ENCODE assay signal across 12 cellular contexts in the genomic region with DNA sequence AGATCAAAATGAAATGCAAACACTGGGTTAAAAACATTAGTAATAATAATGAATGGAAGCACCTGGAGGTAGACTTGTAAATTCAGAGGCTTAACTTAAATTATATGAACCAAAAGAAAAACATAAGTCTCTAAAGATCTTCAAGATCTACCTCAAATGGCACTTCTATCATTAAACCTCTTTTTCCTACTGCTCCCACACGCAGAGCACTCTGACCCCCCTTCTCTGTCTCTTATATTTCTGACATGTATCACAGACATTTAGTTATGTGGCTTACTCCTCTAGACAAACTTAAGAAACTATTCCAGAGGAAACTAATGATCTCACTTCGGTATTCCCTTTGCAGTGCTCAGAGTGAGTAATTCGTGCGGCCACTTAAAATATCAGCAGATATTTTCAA. TPM values are rescaled to one million over a fixed set of nuclear protein-coding genes. Genes with fewer than 3 reads are reported as not detected.
DNase-seq lines count a peak whose midpoint lies in the region; ATAC-seq and TF ChIP-seq lines count a peak whose summit lies in the region.
"Had no signal": no experiment of that assay in that cellular context is flagged by ENCODE, and none has a peak within 500 bp of the region (broad histone marks: within the 10 kb centered on the region; RNA-seq: fewer than 3 reads in every experiment).

No MANE protein-coding gene starts in this region.

- no peak for DNase-seq in activated T-cell treated with anti-CD3 and anti-CD28 coated beads, Interleukin-2, amount 50 U/mL, for 72 hours
- no peak for DNase-seq in activated T-cell treated with anti-CD3 and anti-CD28 coated beads, Interleukin-2, amount 50 U/mL, for 48 hours
- DNase-seq in Panc1 (ENCODE audit: low read depth, low spot score) (peak; percentile 32), chondrocyte (ENCODE audit: low spot score) (no peak), islet precursor cell (no peak), Right ventricle myocardium superior (no peak), NCI-H510A treated with DMSO at 0.1 percent for 48 hours (lab: John Stamatoyannopoulos, UW) (no peak)
- no peak for DNase-seq in stimulated activated naive B cell treated with anti-CD40 and anti-IgM and Interleukin-4, amounts not matched to agents 10 μg/mL and 1 μg/mL and 100 μg/mL, for 72 hours
- DNase-seq: IMR-90, NCI-H2029 treated with DMSO at 0.1 percent for 48 hours had no signal

- intact Hi-C loops in Panc1 (cut with micrococcal nuclease; ENCODE audit: unreplicated experiment) = no loop called here
- intact Hi-C loops in Right ventricle myocardium superior (cut with DNase I) = no loop called here

- in situ Hi-C loops in Panc1 (cut with HindIII; ENCODE audit: low pct_unique_long_range_greater_than_20kb, low sequenced_read_pairs) = no loop called here

- peak overlapping the region; percentile 88 to 90 for H3K4me3 ChIP-seq in Panc1 (ENCODE audit: low read depth in 2 of 2, low read length in 2 of 2)

- POLR2A ChIA-PET in Panc1 (lab: Charles Lee) = no interaction called here

- H3K9me3 ChIP-seq in Panc1 (ENCODE audit: control insufficient read depth, insufficient read depth, low read depth, low read length) = no peaks in the 10 kb centered on the region
- H3K9me3 ChIP-seq: sigmoid colon, upper lobe of left lung had no signal

- no peaks in the 10 kb centered on the region for H3K27me3 Mint-ChIP-seq in activated T-cell treated with anti-CD3 and anti-CD28 coated beads, Interleukin-2, amount 50 U/mL, for 72 hours (ENCODE audit: low read depth)
- H3K27me3 Mint-ChIP-seq in chondrocyte (ENCODE audit: low read depth) = no peaks in the 10 kb centered on the region
- no peaks in the 10 kb centered on the region for H3K27me3 Mint-ChIP-seq in stimulated activated naive B cell treated with anti-CD40 and anti-IgM and Interleukin-4, amounts not matched to agents 10 μg/mL and 1 μg/mL and 100 μg/mL, for 72 hours

- peak overlapping the region; percentile 96 for H3K27ac ChIP-seq in Panc1 (ENCODE audit: low read length)

- H3K27me3 ChIP-seq in Panc1 (ENCODE audit: control insufficient read depth, insufficient read depth, low read length) = no peaks in the 10 kb centered on the region
- H3K27me3 ChIP-seq: sigmoid colon, upper lobe of left lung had no signal

- H3K36me3 Mint-ChIP-seq in activated T-cell treated with anti-CD3 and anti-CD28 coated beads, Interleukin-2, amount 50 U/mL, for 72 hours (ENCODE audit: insufficient read depth in 2 of 2) = no peaks in the 10 kb centered on the region
- peaks cover 1% of the 10 kb centered on the region for H3K36me3 Mint-ChIP-seq in chondrocyte (ENCODE audit: low read depth)
- peaks cover 2 to 4% of the 10 kb centered on the region in 2 donors for H3K36me3 Mint-ChIP-seq in stimulated activated naive B cell treated with anti-CD40 and anti-IgM and Interleukin-4, amounts not matched to agents 10 μg/mL and 1 μg/mL and 100 μg/mL, for 72 hours

- peak overlapping the region; percentile 88 to 97 for H3K4me3 Mint-ChIP-seq in activated T-cell treated with anti-CD3 and anti-CD28 coated beads, Interleukin-2, amount 50 U/mL, for 72 hours
- peak overlapping the region; percentile 97 for H3K4me3 Mint-ChIP-seq in chondrocyte (ENCODE audit: unreplicated experiment)
- peak overlapping the region; percentile 89 to 99 for H3K4me3 Mint-ChIP-seq in stimulated activated naive B cell treated with anti-CD40 and anti-IgM and Interleukin-4, amounts not matched to agents 10 μg/mL and 1 μg/mL and 100 μg/mL, for 72 hours

- no peaks in the 10 kb centered on the region for H3K36me3 ChIP-seq in Panc1 (ENCODE audit: control insufficient read depth, insufficient read depth, low read length)
- H3K36me3 ChIP-seq: sigmoid colon, upper lobe of left lung had no signal

- peaks cover 23% of the 10 kb centered on the region for H3K4me1 ChIP-seq in Panc1 (ENCODE audit: control insufficient read depth, insufficient read depth, low read length)

- H3K27ac Mint-ChIP-seq in activated T-cell treated with anti-CD3 and anti-CD28 coated beads, Interleukin-2, amount 50 U/mL, for 72 hours = peak overlapping the region; percentile 99
- H3K27ac Mint-ChIP-seq in chondrocyte (ENCODE audit: unreplicated experiment) = no peak overlapping the region
- H3K27ac Mint-ChIP-seq in stimulated activated naive B cell treated with anti-CD40 and anti-IgM and Interleukin-4, amounts not matched to agents 10 μg/mL and 1 μg/mL and 100 μg/mL, for 72 hours = no peak overlapping the region

- CTCF ChIA-PET in Panc1 (lab: Charles Lee) = no interaction called here

- peaks cover 43% of the 10 kb centered on the region for H3K4me1 Mint-ChIP-seq in activated T-cell treated with anti-CD3 and anti-CD28 coated beads, Interleukin-2, amount 50 U/mL, for 72 hours (ENCODE audit: low read depth)
- H3K4me1 Mint-ChIP-seq in chondrocyte (ENCODE audit: low read depth) = peaks cover 26% of the 10 kb centered on the region
- H3K4me1 Mint-ChIP-seq in stimulated activated naive B cell treated with anti-CD40 and anti-IgM and Interleukin-4, amounts not matched to agents 10 μg/mL and 1 μg/mL and 100 μg/mL, for 72 hours = peaks cover 18 to 37% of the 10 kb centered on the region in 2 donors

- ATAC-seq in activated T-cell treated with anti-CD3 and anti-CD28 coated beads, Interleukin-2, amount 50 U/mL, for 72 hours (replicated peaks in 1 of 2) = no peak
- ATAC-seq in Panc1 = no peak
- no peak for ATAC-seq in stimulated activated naive B cell treated with anti-CD40 and anti-IgM and Interleukin-4, amounts not matched to agents 10 μg/mL and 1 μg/mL and 100 μg/mL, for 72 hours (replicated peaks)
- no peak for ATAC-seq in Right ventricle myocardium superior (ENCODE audit: poor library complexity)

- H3K9me3 Mint-ChIP-seq in activated T-cell treated with anti-CD3 and anti-CD28 coated beads, Interleukin-2, amount 50 U/mL, for 72 hours = no peaks in the 10 kb centered on the region
- H3K9me3 Mint-ChIP-seq in chondrocyte (ENCODE audit: low read depth) = no peaks in the 10 kb centered on the region
- no peaks in the 10 kb centered on the region for H3K9me3 Mint-ChIP-seq in stimulated activated naive B cell treated with anti-CD40 and anti-IgM and Interleukin-4, amounts not matched to agents 10 μg/mL and 1 μg/mL and 100 μg/mL, for 72 hours

- no TSS peak for BruUV-seq in Panc1 (replicated peaks; lab: Mats Ljungman, UMichigan)

- TF ChIP-seq CTCF in Panc1 (IDR thresholded peaks at IDR 0.05) (no peak), chondrocyte (IDR thresholded peaks at IDR 0.05) (no peak)

RNA-seq across cellular contexts. Expression of a gene that starts 1.1 kb away (rescaled TPM):
- 10 to 100 TPM in 1 of 2 donors, 1 to 10 TPM in 1; 7.4 to 10.4 TPM for total RNA-seq in activated T-cell treated with anti-CD3 and anti-CD28 coated beads, Interleukin-2, amount 50 U/mL, for 72 hours
- total RNA-seq in Panc1 (2021; ENCODE audit: unreplicated experiment) (15.8 TPM), chondrocyte (8.9 to 12.6 TPM (median 9.4 TPM) in 3 replicates), Right ventricle myocardium superior (3.9 TPM)
- polyA plus RNA-seq in Panc1 (2012; ENCODE audit: insufficient read length) = 4.2 TPM
